In genomic region chr11:112612283-112612849, GRCh38 we compare ENCODE assay signal across 11 cellular contexts.
DNase-seq lines count a peak whose midpoint lies in the region; ATAC-seq, FAIRE-seq and TF ChIP-seq lines count a peak whose summit lies in the region.
"Had no signal": no experiment of that assay in that cellular context is flagged by ENCODE, and none has a peak within 500 bp of the region (broad histone marks: within the 10 kb centered on the region; RNA-seq: fewer than 3 reads in every experiment).

No MANE protein-coding gene starts in this region.

- TF ChIP-seq EP300 in HepG2 (IDR thresholded peaks at IDR 0.05; ENCODE audit: low read depth in 2 of 2, low read length in 2 of 2): no peak
- TF ChIP-seq EP300 in HepG2 (CRISPR knock-in tag; IDR thresholded peaks at IDR 0.05; ENCODE audit: borderline replicate concordance): no peak

- no peak overlapping the region for H3K27ac ChIP-seq in HepG2 (ENCODE audit: extremely low read length, insufficient read depth, low read length)
- H3K27ac ChIP-seq in right lobe of liver: no peak overlapping the region
- no peak overlapping the region for H3K27ac ChIP-seq in tibial artery
- H3K27ac ChIP-seq in lower lobe of right lung: no peak overlapping the region
- H3K27ac ChIP-seq: upper lobe of left lung had no signal

- peaks cover 0 to 7% of the 10 kb centered on the region in 2 experiments; a peak in 1 of 5 replicates for H3K27me3 ChIP-seq in HepG2 (ENCODE audit: control insufficient read depth in 1 of 2, insufficient read depth in 2 of 2, low read length in 2 of 2)
- no peaks in the 10 kb centered on the region for H3K27me3 ChIP-seq in right lobe of liver
- no peaks in the 10 kb centered on the region for H3K27me3 ChIP-seq in tibial artery
- no peaks in the 10 kb centered on the region for H3K27me3 ChIP-seq in lower lobe of right lung (ENCODE audit: low read depth)
- H3K27me3 ChIP-seq: upper lobe of left lung had no signal

- H3K36me3 Mint-ChIP-seq in WTC11: no peaks in the 10 kb centered on the region
- H3K36me3 Mint-ChIP-seq: activated naive CD8-positive, alpha-beta T cell treated with anti-CD3 and anti-CD28 coated beads for 36 hours had no signal

- no peak for TF ChIP-seq POLR2A in HepG2 (IDR thresholded peaks at IDR 0.05; ENCODE audit: insufficient read depth in 1 of 2, low read depth in 2 of 2, low read length in 2 of 2)
- TF ChIP-seq POLR2A in right lobe of liver (IDR thresholded peaks at IDR 0.05): no peak

- no peaks in the 10 kb centered on the region for H3K9me3 ChIP-seq in HepG2 (ENCODE audit: low read length)
- no peaks in the 10 kb centered on the region for H3K9me3 ChIP-seq in right lobe of liver
- H3K9me3 ChIP-seq in tibial artery: no peaks in the 10 kb centered on the region
- no peaks in the 10 kb centered on the region for H3K9me3 ChIP-seq in lower lobe of right lung
- H3K9me3 ChIP-seq: upper lobe of left lung had no signal

- H3K27ac Mint-ChIP-seq in WTC11: no peak overlapping the region
- H3K27ac Mint-ChIP-seq: activated naive CD8-positive, alpha-beta T cell treated with anti-CD3 and anti-CD28 coated beads for 36 hours; progenitor cell of endocrine pancreas had no signal

- H3K4me3 ChIP-seq in HepG2 (replicated peaks in 1 of 3; ENCODE audit: insufficient read depth in 1 of 3, low read depth in 2 of 3, low read length in 3 of 3) (no peak overlapping the region), right lobe of liver (no peak overlapping the region), tibial artery (no peak overlapping the region), lower lobe of right lung (no peak overlapping the region)
- H3K4me3 ChIP-seq: upper lobe of left lung had no signal

- TF ChIP-seq CTCF in HepG2 (CRISPR knock-in tag; IDR thresholded peaks at IDR 0.05): no peak
- no peak for TF ChIP-seq CTCF in right lobe of liver (IDR thresholded peaks at IDR 0.05)
- TF ChIP-seq CTCF in WTC11 (IDR thresholded peaks at IDR 0.05): no peak
- TF ChIP-seq CTCF in tibial artery (IDR thresholded peaks at IDR 0.05): no peak
- TF ChIP-seq CTCF in lower lobe of right lung (IDR thresholded peaks at IDR 0.05): no peak

- in situ Hi-C loops in HepG2 (cut with HindIII; ENCODE audit: extremely low pct_ligation_motif_present, low pct_unique_long_range_greater_than_20kb): no loop called here

- CTCF ChIA-PET in HepG2 (lab: Yijun Ruan, JAX; ENCODE audit: low intra/inter-chr PET ratio, low total read pairs): no interaction called here
- CTCF ChIA-PET in WTC11 (lab: Charles Lee): interaction anchor here (0.6 to 1.0 kb wide), 2 partner anchors 24 to 58 kb away, joined by 4 to 5 read pairs; no protein-coding TSS in a partner anchor

- no peak overlapping the region for H3K4me3 Mint-ChIP-seq in WTC11
- H3K4me3 Mint-ChIP-seq: activated naive CD8-positive, alpha-beta T cell treated with anti-CD3 and anti-CD28 coated beads for 36 hours had no signal

- H3K4me1 ChIP-seq in HepG2 (ENCODE audit: insufficient read depth, low read length) (peaks cover 19% of the 10 kb centered on the region), right lobe of liver (no peaks in the 10 kb centered on the region), tibial artery (peaks cover 0 to 34% (median 28%) of the 10 kb centered on the region in 4 donors), lower lobe of right lung (peaks cover 5% of the 10 kb centered on the region)

- no peak overlapping the region for H2AFZ ChIP-seq in HepG2 (ENCODE audit: low read length)

- H3K4me1 Mint-ChIP-seq in WTC11: peaks cover 28% of the 10 kb centered on the region
- H3K4me1 Mint-ChIP-seq: activated naive CD8-positive, alpha-beta T cell treated with anti-CD3 and anti-CD28 coated beads for 36 hours had no signal

- intact Hi-C loops in HepG2 (cut with micrococcal nuclease; ENCODE audit: unreplicated experiment) (no loop called here), right lobe of liver (cut with DNase I) (no loop called here), tibial artery (cut with DNase I; ENCODE audit: low total_unique reads) (no loop called here), lower lobe of right lung (cut with DNase I) (no loop called here)

- H3K27me3 Mint-ChIP-seq in WTC11 (ENCODE audit: low read depth): no peaks in the 10 kb centered on the region; the same call in 1 of the 2 replicates

- 26% methylated on average over 5 of the region's 5 CpGs for WGBS in HepG2 (ENCODE audit: low lambda C conversion rate)
- WGBS in right lobe of liver (ENCODE audit: insufficient coverage, low coverage, low lambda C conversion rate, missing lambda C conversion rate): 39% methylated on average over 4 of the region's 5 CpGs

- DNase-seq in HepG2 (ENCODE audit: low spot score) (no peak), right lobe of liver (no peak), WTC11 (ENCODE audit: low spot score) (peak; percentile 54), iPS-NIHi11 (ENCODE audit: low spot score) (peak; percentile 72), tibial artery (no peak), lower lobe of right lung (no peak), NCI-H187 (lab: John Stamatoyannopoulos, UW) (no peak)
- DNase-seq: activated naive CD8-positive, alpha-beta T cell treated with anti-CD3 and anti-CD28 coated beads for 36 hours; upper lobe of left lung had no signal

- no TSS peak for BruUV-seq in HepG2 (replicated peaks; lab: Mats Ljungman, UMichigan)

- H3K4me2 ChIP-seq in HepG2 (ENCODE audit: low read depth, low read length): no peak overlapping the region

- H4K20me1 ChIP-seq in HepG2 (ENCODE audit: insufficient read depth, low read length): no peaks in the 10 kb centered on the region

- no peak for FAIRE-seq in HepG2 (lab: Jason Lieb, UNC)

- ATAC-seq in HepG2 (no peak), right lobe of liver (no peak), WTC11 (peak; percentile 83), lower lobe of right lung (no peak), GM19395 (IDR thresholded peaks at IDR 0.05; ENCODE audit: unreplicated experiment) (no peak)

- POLR2A ChIA-PET in HepG2 (lab: Yijun Ruan, JAX) (no interaction called here), WTC11 (lab: Charles Lee) (no interaction called here)

- H3K9me3 Mint-ChIP-seq in WTC11: no peaks in the 10 kb centered on the region
- H3K9me3 Mint-ChIP-seq: activated naive CD8-positive, alpha-beta T cell treated with anti-CD3 and anti-CD28 coated beads for 36 hours had no signal

- H3K36me3 ChIP-seq in HepG2 (replicated peaks in 1 of 2; ENCODE audit: control insufficient read depth in 1 of 2, insufficient read depth in 2 of 2, low read length in 2 of 2) (no peaks in the 10 kb centered on the region), right lobe of liver (no peaks in the 10 kb centered on the region), tibial artery (no peaks in the 10 kb centered on the region), lower lobe of right lung (no peaks in the 10 kb centered on the region)
- H3K36me3 ChIP-seq: upper lobe of left lung had no signal

- H3K9ac ChIP-seq in HepG2 (ENCODE audit: insufficient read depth, low read depth, low read length): no peak overlapping the region

- TF ChIP-seq RAD21 in HepG2 (CRISPR knock-in tag; IDR thresholded peaks at IDR 0.05): no peak

- H3K79me2 ChIP-seq in HepG2 (ENCODE audit: insufficient read depth, low read length): no peaks in the 10 kb centered on the region

TF ChIP-seq in HepG2, 621 proteins besides CTCF, POLR2A, EP300 and RAD21 (continues in another document):
- no peak for TF ChIP-seq ZNF616 (CRISPR knock-in tag; IDR thresholded peaks at IDR 0.05; ENCODE audit: low read depth)

TF ChIP-seq in WTC11, 78 proteins besides CTCF, POLR2A, EP300 and RAD21 (continues in another document):
- TF ChIP-seq ZNF532 (CRISPR knock-in tag; IDR thresholded peaks at IDR 0.05; ENCODE audit: borderline replicate concordance) (no peak), NFATC4 (CRISPR knock-in tag; IDR thresholded peaks at IDR 0.05) (no peak)

Comparison
In these comparisons a context has a peak if more than half of its experiments do, and no peak if none do; other contexts are left out.
1. DNase-seq: peak in WTC11 (single experiment) and iPS-NIHi11 (single experiment); none in HepG2 (single experiment), right lobe of liver (0 of 3), tibial artery (0 of 2), lower lobe of right lung (single experiment) and NCI-H187 (0 of 2).
2. Of the 50 proteins assayed by ChIP-seq in both HepG2 and WTC11: peak only in HepG2: none; only in WTC11: none; in both: PRDM15; in neither: 49.